In genomic region chr22:43378011-43378704, GRCh38 we compare ENCODE assay signal across 10 cellular contexts. TPM values are rescaled to one million over a fixed set of nuclear protein-coding genes. Genes with fewer than 3 reads are reported as not detected.
DNase-seq lines count a peak whose midpoint lies in the region; ATAC-seq and TF ChIP-seq lines count a peak whose summit lies in the region.
"Had no signal": no experiment of that assay in that cellular context is flagged by ENCODE, and none has a peak within 500 bp of the region (broad histone marks: within the 10 kb centered on the region; RNA-seq: fewer than 3 reads in every experiment).

No MANE protein-coding gene starts in this region.

- H3F3A ChIP-seq in GM23248 (ENCODE audit: insufficient read depth) (no peaks in the 10 kb centered on the region), PC-9 (ENCODE audit: insufficient read depth, low read depth) (no peaks in the 10 kb centered on the region)

- in situ Hi-C loops in GM23248 (cut with MboI), result no loop called here

- H3K9ac ChIP-seq in GM23248 (no peak overlapping the region), OCI-LY3 (ENCODE audit: low read length) (no peak overlapping the region)

- H3K4me1 ChIP-seq in GM23248 (ENCODE audit: insufficient read depth), result no peaks in the 10 kb centered on the region
- peaks cover 10% of the 10 kb centered on the region for H3K4me1 ChIP-seq in OCI-LY3 (ENCODE audit: low read length)
- no peaks in the 10 kb centered on the region for H3K4me1 ChIP-seq in PC-9 (replicated peaks; ENCODE audit: insufficient read depth)

- H3K27ac ChIP-seq in GM23248 (no peak overlapping the region), OCI-LY3 (ENCODE audit: low read length) (no peak overlapping the region), PC-9 (no peak overlapping the region)
- H3K27ac ChIP-seq: dorsolateral prefrontal cortex had no signal

- H4K20me1 ChIP-seq in GM23248 (ENCODE audit: insufficient read depth) (no peaks in the 10 kb centered on the region), OCI-LY3 (ENCODE audit: insufficient read depth, low read length) (no peaks in the 10 kb centered on the region), PC-9 (ENCODE audit: insufficient read depth) (no peaks in the 10 kb centered on the region)

- no peak overlapping the region for H3K4me3 ChIP-seq in GM23248
- H3K4me3 ChIP-seq in OCI-LY3 (ENCODE audit: low read length), result no peak overlapping the region
- no peak overlapping the region for H3K4me3 ChIP-seq in PC-9
- H3K4me3 ChIP-seq: dorsolateral prefrontal cortex had no signal

- BruUV-seq in PC-9 (replicated peaks; lab: Mats Ljungman, UMichigan), result no TSS peak

- no peaks in the 10 kb centered on the region for H3K36me3 ChIP-seq in GM23248 (ENCODE audit: low read depth)
- H3K36me3 ChIP-seq in OCI-LY3 (replicated peaks; ENCODE audit: low read depth, low read length), result no peaks in the 10 kb centered on the region
- no peaks in the 10 kb centered on the region for H3K36me3 ChIP-seq in PC-9 (ENCODE audit: low read depth)

- POLR2A ChIA-PET in PC-9 (lab: Charles Lee; ENCODE audit: unreplicated experiment), result no interaction called here

- CTCF ChIA-PET in PC-9 (lab: Charles Lee), result interaction anchor here (1.2 kb wide), 1 partner anchor 105 kb away, joined by 4 read pairs; no protein-coding TSS in a partner anchor

- TF ChIP-seq CTCF in OCI-LY3 (IDR thresholded peaks at IDR 0.05; ENCODE audit: low read depth, low read length) (no peak), PC-9 (conservative IDR thresholded peaks at IDR 0.05) (no peak)

- DNase-seq in Daoy (ENCODE audit: low read depth) (peak; percentile 36), GM23248 (peak; percentile 10), left lobe of liver (ENCODE audit: low spot score) (peak; percentile 75), SKM-1 treated with dmso at 0.1 percent for 144 hours (lab: John Stamatoyannopoulos, UW; ENCODE audit: unreplicated experiment) (no peak), PC-9 (no peak), NCI-H345 (lab: John Stamatoyannopoulos, UW) (no peak), head of caudate nucleus (no peak)
- DNase-seq: activated B cell treated with CpG ODN at 0.5 μM for 24 hours had no signal

- H3K9me3 ChIP-seq in GM23248 (ENCODE audit: low read depth) (no peaks in the 10 kb centered on the region), OCI-LY3 (ENCODE audit: insufficient read depth, low read length) (no peaks in the 10 kb centered on the region), PC-9 (ENCODE audit: insufficient read depth, low read depth) (no peaks in the 10 kb centered on the region)

- intact Hi-C loops in PC-9 (cut with micrococcal nuclease; ENCODE audit: unreplicated experiment), result no loop called here
- intact Hi-C loops in head of caudate nucleus (cut with DNase I), result no loop called here

- H3K27me3 ChIP-seq in GM23248 (replicated peaks; ENCODE audit: insufficient read depth) (peaks cover 55% of the 10 kb centered on the region), OCI-LY3 (ENCODE audit: low read depth, low read length) (peaks cover 84% of the 10 kb centered on the region), PC-9 (ENCODE audit: insufficient read depth, low read depth) (peaks cover 94% of the 10 kb centered on the region)

- ATAC-seq in left lobe of liver, result peak; percentile 71

- H3K4me2 ChIP-seq in GM23248 (ENCODE audit: unreplicated experiment) (no peak overlapping the region), OCI-LY3 (ENCODE audit: low read length) (peak overlapping the region; percentile 18; the same call in 1 of the 2 replicates), PC-9 (no peak overlapping the region)

- 51% methylated on average over 7 of the region's 7 CpGs for whole genome bisulfite sequencing in GM23248 (ENCODE audit: low coverage in 1 of 2, low lambda C conversion rate in 2 of 2, missing lambda C conversion rate in 2 of 2), 2 experiments

- no peak overlapping the region for H2AFZ ChIP-seq in GM23248
- H2AFZ ChIP-seq in OCI-LY3 (ENCODE audit: low read depth, low read length), result no peak overlapping the region
- no peak overlapping the region for H2AFZ ChIP-seq in PC-9

- H3K9me2 ChIP-seq in GM23248 (ENCODE audit: insufficient read depth), result no peaks in the 10 kb centered on the region
- H3K9me2 ChIP-seq in PC-9 (ENCODE audit: insufficient read depth), result no peaks in the 10 kb centered on the region

- H3K79me2 ChIP-seq in GM23248 (ENCODE audit: insufficient read depth) (no peaks in the 10 kb centered on the region), OCI-LY3 (ENCODE audit: low read length) (no peaks in the 10 kb centered on the region), PC-9 (ENCODE audit: low read depth) (no peaks in the 10 kb centered on the region)

RNA-seq across cellular contexts. Expression of gene MPPED1, which starts 33.7 kb away (rescaled TPM):
- total RNA-seq in Daoy (2014; rRNA removed; shearing (Covaris generic)), result not detected in 2 replicates
- not detected in 2 replicates for total RNA-seq in GM23248 (2014; rRNA removed; shearing (Covaris generic))
- not detected in 2 replicates for polyA plus RNA-seq in GM23248 (2016; fragmentation: Nextera tagmentation; extraction: Ambion mirVana)
- total RNA-seq in left lobe of liver (2.6 TPM), PC-9 (2021) (not detected in 2 replicates)
- total RNA-seq: activated B cell treated with CpG ODN at 0.5 μM for 24 hours had no signal

RNA-seq across cellular contexts. Expression of gene SCUBE1, which starts 35.0 kb away (rescaled TPM):
- total RNA-seq in Daoy (2014; rRNA removed; shearing (Covaris generic)), result 0.21 and 1.4 TPM in 2 replicates
- total RNA-seq in GM23248 (2014; rRNA removed; shearing (Covaris generic)), result not detected in 2 replicates
- polyA plus RNA-seq in GM23248 (2016; fragmentation: Nextera tagmentation; extraction: Ambion mirVana), result not detected in 2 replicates
- total RNA-seq in left lobe of liver (2.9 TPM), PC-9 (2021) (not detected in 2 replicates)
- total RNA-seq: activated B cell treated with CpG ODN at 0.5 μM for 24 hours had no signal

Comparison
In these comparisons a context has a peak if more than half of its experiments do, and no peak if none do; other contexts are left out.
1. DNase-seq: peak in Daoy (single experiment), GM23248 (single experiment) and left lobe of liver (single experiment); none in SKM-1 treated with dmso at 0.1 percent for 144 hours (single experiment), PC-9 (0 of 2), NCI-H345 (single experiment) and head of caudate nucleus (0 of 42).